31 cellular contexts compared by ENCODE assay signal in genomic region chrX:10932842-10933440, GRCh38.
DNase-seq lines count a peak whose midpoint lies in the region; ATAC-seq and TF ChIP-seq lines count a peak whose summit lies in the region.
"Had no signal": no experiment of that assay in that cellular context is flagged by ENCODE, and none has a peak within 500 bp of the region (broad histone marks: within the 10 kb centered on the region; RNA-seq: fewer than 3 reads in every experiment).

No MANE protein-coding gene starts in this region.

- no peak overlapping the region for H3K4me3 ChIP-seq in naive thymus-derived CD4-positive, alpha-beta T cell (ENCODE audit: low read length)
- H3K4me3 ChIP-seq: prostate gland, tibial artery had no signal

- H3K27me3 Mint-ChIP-seq in naive thymus-derived CD4-positive, alpha-beta T cell = no peaks in the 10 kb centered on the region
- H3K27me3 Mint-ChIP-seq: activated CD4-positive, alpha-beta T cell treated with anti-CD3 and anti-CD28 coated beads, Interleukin-2, amount 10 ng/mL, durations not matched to agents 7 days and 5 days; activated naive CD8-positive, alpha-beta T cell; activated T-cell treated with anti-CD3 and anti-CD28 coated beads, Interleukin-2, amount 50 U/mL, for 24 hours; effector memory CD8-positive, alpha-beta T cell; naive B cell had no signal

- TF ChIP-seq POLR2A in GM18505 (IDR thresholded peaks at IDR 0.05; ENCODE audit: borderline replicate concordance, extremely low read depth, insufficient read depth, insufficient read length) = no peak

- no peaks in the 10 kb centered on the region for H3K9me3 ChIP-seq in naive thymus-derived CD4-positive, alpha-beta T cell (ENCODE audit: control insufficient read depth in 2 of 3, low read length in 3 of 3)
- H3K9me3 ChIP-seq: prostate gland had no signal

- peak overlapping the region; percentile 51 for H3K27ac ChIP-seq in VCaP
- H3K27ac ChIP-seq in naive thymus-derived CD4-positive, alpha-beta T cell (ENCODE audit: low read depth, low read length) = no peak overlapping the region
- H3K27ac ChIP-seq: prostate gland, tibial artery had no signal

- no peaks in the 10 kb centered on the region for H3K36me3 ChIP-seq in naive thymus-derived CD4-positive, alpha-beta T cell (ENCODE audit: control insufficient read depth in 2 of 3, insufficient read depth in 3 of 3, low read length in 3 of 3)
- H3K36me3 ChIP-seq: prostate gland, tibial artery had no signal

- no peak for ATAC-seq in naive thymus-derived CD4-positive, alpha-beta T cell
- ATAC-seq in GM18505 (IDR thresholded peaks at IDR 0.05; ENCODE audit: unreplicated experiment) = no peak
- ATAC-seq: effector memory CD8-positive, alpha-beta T cell; Panc1; sciatic nerve; WTC11 had no signal

- CTCF ChIA-PET in naive thymus-derived CD4-positive, alpha-beta T cell (lab: Charles Lee) = no interaction called here

- peaks cover 2 to 43% (median 10%) of the 10 kb centered on the region in 11 donors for H3K9me3 Mint-ChIP-seq in naive thymus-derived CD4-positive, alpha-beta T cell
- H3K9me3 Mint-ChIP-seq: effector memory CD8-positive, alpha-beta T cell had no signal

- H3K27ac Mint-ChIP-seq in naive thymus-derived CD4-positive, alpha-beta T cell = no peak overlapping the region
- H3K27ac Mint-ChIP-seq: activated CD4-positive, alpha-beta T cell treated with anti-CD3 and anti-CD28 coated beads, Interleukin-2, amount 10 ng/mL, durations not matched to agents 7 days and 5 days; activated naive CD8-positive, alpha-beta T cell; activated T-cell treated with anti-CD3 and anti-CD28 coated beads, Interleukin-2, amount 50 U/mL, for 24 hours; effector memory CD8-positive, alpha-beta T cell; H9; naive B cell; WTC11 had no signal

- peaks cover 0 to 4% (median 0%) of the 10 kb centered on the region in 5 donors for H3K36me3 Mint-ChIP-seq in naive thymus-derived CD4-positive, alpha-beta T cell
- H3K36me3 Mint-ChIP-seq: activated naive CD8-positive, alpha-beta T cell; naive B cell; WTC11 had no signal

- no peaks in the 10 kb centered on the region for H3K4me1 ChIP-seq in naive thymus-derived CD4-positive, alpha-beta T cell (ENCODE audit: control insufficient read depth in 2 of 2, insufficient read depth in 2 of 2, low read length in 2 of 2)
- H3K4me1 ChIP-seq: prostate gland, tibial artery had no signal

- intact Hi-C loops in naive thymus-derived CD4-positive, alpha-beta T cell (cut with micrococcal nuclease) = no loop called here

- no peak for TF ChIP-seq CTCF in VCaP (conservative IDR thresholded peaks at IDR 0.05)

- no peaks in the 10 kb centered on the region for H3K4me1 Mint-ChIP-seq in naive thymus-derived CD4-positive, alpha-beta T cell
- H3K4me1 Mint-ChIP-seq: activated CD4-positive, alpha-beta T cell treated with anti-CD3 and anti-CD28 coated beads, Interleukin-2, amount 10 ng/mL, durations not matched to agents 7 days and 5 days; H9; naive B cell; WTC11 had no signal

- POLR2A ChIA-PET in naive thymus-derived CD4-positive, alpha-beta T cell (lab: Charles Lee) = no interaction called here

- H3K4me3 Mint-ChIP-seq in naive thymus-derived CD4-positive, alpha-beta T cell = no peak overlapping the region
- H3K4me3 Mint-ChIP-seq: activated CD4-positive, alpha-beta T cell treated with anti-CD3 and anti-CD28 coated beads, Interleukin-2, amount 10 ng/mL, durations not matched to agents 7 days and 5 days; activated naive CD8-positive, alpha-beta T cell; activated T-cell treated with anti-CD3 and anti-CD28 coated beads, Interleukin-2, amount 50 U/mL, for 24 hours; effector memory CD8-positive, alpha-beta T cell; H9; naive B cell; WTC11 had no signal

- peak; percentile 49 for DNase-seq in ELR (ENCODE audit: low read depth)
- peak in 2 of 3 experiments; percentile 22 to 77 for DNase-seq in NCI-H1417 (lab: John Stamatoyannopoulos, UW)
- peak; percentile 18 for DNase-seq in iris pigment epithelial cell (ENCODE audit: low read depth)
- DNase-seq in naive thymus-derived CD4-positive, alpha-beta T cell = no peak
- DNase-seq in NCI-H2227 treated with DMSO at 0.1 percent for 48 hours (lab: John Stamatoyannopoulos, UW) = no peak
- DNase-seq: activated CD4-positive, alpha-beta T cell treated with anti-CD3 and anti-CD28 coated beads, Interleukin-2, amount 10 ng/mL, durations not matched to agents 7 days and 5 days; activated effector memory CD4-positive, alpha-beta T cell treated with anti-CD3 and anti-CD28 coated beads, Interleukin-2, amount 50 U/mL, for 16 hours; activated T-cell treated with anti-CD3 and anti-CD28 coated beads, Interleukin-2, amount 50 U/mL, for 24 hours; anterior cingulate cortex; caudate nucleus; cortex of kidney; effector memory CD8-positive, alpha-beta T cell; H9; Karpas-422; kidney glomerular epithelial cell; midbrain; naive B cell; NCI-H1092; NCI-H2029 treated with DMSO at 0.1 percent for 48 hours; NCI-H526 treated with DMSO at 0.1 percent for 48 hours; SHP77; stimulated activated CD4-positive, alpha-beta T cell treated with anti-CD3 and anti-CD28 coated beads, Interleukin-12 subunit alpha, Interleukin-12 subunit beta, amount 100 ng/mL, for 4 hours; stimulated activated CD4-positive, alpha-beta T cell treated with anti-CD3 and anti-CD28 coated beads, Interleukin-2, amount 100 ng/mL, for 48 hours; tibial artery had no signal

- H3K27me3 ChIP-seq in naive thymus-derived CD4-positive, alpha-beta T cell (ENCODE audit: control insufficient read depth in 2 of 2, insufficient read depth in 2 of 2, low read length in 2 of 2) = no peaks in the 10 kb centered on the region
- H3K27me3 ChIP-seq: tibial artery had no signal

Comparison
In these comparisons a context has a peak if more than half of its experiments do, and no peak if none do; other contexts are left out.
1. DNase-seq: peak in ELR (single experiment), NCI-H1417 (2 of 3) and iris pigment epithelial cell (single experiment); none in naive thymus-derived CD4-positive, alpha-beta T cell (0 of 9) and NCI-H2227 treated with DMSO at 0.1 percent for 48 hours (single experiment).